ENCODE assay signal across 8 cellular contexts in genomic region chr12:71846322-71846940, GRCh38. TPM values are rescaled to one million over a fixed set of nuclear protein-coding genes. Genes with fewer than 3 reads are reported as not detected.
DNase-seq lines count a peak whose midpoint lies in the region; ATAC-seq and TF ChIP-seq lines count a peak whose summit lies in the region.

No MANE protein-coding gene starts in this region.

- H3K9ac ChIP-seq in DND-41 (ENCODE audit: low read depth, low read length) = no peak overlapping the region

- H3K36me3 ChIP-seq in DND-41 (ENCODE audit: insufficient read depth, low read length) (peaks cover 22% of the 10 kb centered on the region), GM23338 (ENCODE audit: insufficient read depth) (no peaks in the 10 kb centered on the region), esophagus squamous epithelium (peaks cover 0 to 11% (median 0%) of the 10 kb centered on the region in 3 donors)

- H3K4me3 ChIP-seq in DND-41 (ENCODE audit: low read depth in 1 of 2, low read length in 2 of 2) (no peak overlapping the region), GM23338 (no peak overlapping the region), esophagus squamous epithelium (no peak overlapping the region), retinal pigment epithelial cell (ENCODE audit: low read length) (no peak overlapping the region)

- CTCF ChIA-PET in activated naive CD4-positive, alpha-beta T cell treated with anti-CD3 and anti-CD28 coated beads for 36 hours (lab: Charles Lee) = interaction anchor here (0.6 to 4.0 kb wide), 12 partner anchors 9 to 391 kb away, joined by 3 to 27 read pairs (median 4); no protein-coding TSS in a partner anchor

- H3K4me3 Mint-ChIP-seq in GM23338 = no peak overlapping the region
- no peak overlapping the region for H3K4me3 Mint-ChIP-seq in activated naive CD4-positive, alpha-beta T cell treated with anti-CD3 and anti-CD28 coated beads for 36 hours

- H3K27me3 ChIP-seq in DND-41 (ENCODE audit: insufficient read depth, low read length, poor library complexity) = no peaks in the 10 kb centered on the region
- H3K27me3 ChIP-seq in GM23338 (ENCODE audit: insufficient read depth) = no peaks in the 10 kb centered on the region
- H3K27me3 ChIP-seq in esophagus squamous epithelium = no peaks in the 10 kb centered on the region

- H3K9me3 ChIP-seq in DND-41 (ENCODE audit: insufficient read depth, low read length, severe bottlenecking) = peaks cover 6% of the 10 kb centered on the region
- H3K9me3 ChIP-seq in esophagus squamous epithelium = peaks cover 0 to 2% (median 0%) of the 10 kb centered on the region in 3 donors

- H3K4me1 ChIP-seq in DND-41 (ENCODE audit: insufficient read depth, low read length) (peaks cover 29% of the 10 kb centered on the region), GM23338 (ENCODE audit: insufficient read depth) (0 out of 2 replicates have a peak, but pooled peaks cover 1% of the 10 kb centered on the region), esophagus squamous epithelium (peaks cover 1 to 76% (median 10%) of the 10 kb centered on the region in 3 donors)

- H3K4me1 Mint-ChIP-seq in GM23338 = peaks cover 3% of the 10 kb centered on the region
- peaks cover 39% of the 10 kb centered on the region for H3K4me1 Mint-ChIP-seq in activated naive CD4-positive, alpha-beta T cell treated with anti-CD3 and anti-CD28 coated beads for 36 hours (ENCODE audit: low read depth)

- H4K20me1 ChIP-seq in DND-41 (ENCODE audit: insufficient read depth, low read length) (peaks cover 31% of the 10 kb centered on the region), GM23338 (replicated peaks; ENCODE audit: insufficient read depth) (peaks cover 4% of the 10 kb centered on the region)

- ATAC-seq in DND-41 (ENCODE audit: insufficient read depth, low read depth) (no peak), GM23338 (no peak; the same call in 1 of the 3 replicates), GM18867 (IDR thresholded peaks at IDR 0.05; ENCODE audit: unreplicated experiment) (no peak)

- TF ChIP-seq POLR2A in esophagus squamous epithelium (IDR thresholded peaks at IDR 0.05) = no peak

- DNase-seq in DND-41 (no peak), GM23338 (ENCODE audit: low spot score) (peak; percentile 33), OCI-M1 (lab: John Stamatoyannopoulos, UW) (peak; percentile 73), esophagus squamous epithelium (lab: John Stamatoyannopoulos, UW) (no peak), retinal pigment epithelial cell (ENCODE audit: low read depth) (no peak)
- no peak for DNase-seq in activated naive CD4-positive, alpha-beta T cell treated with anti-CD3 and anti-CD28 coated beads, Interleukin-2, amount 50 U/mL, for 16 hours
- no peak for DNase-seq in activated naive CD4-positive, alpha-beta T cell treated with anti-CD3 and anti-CD28 coated beads for 36 hours

- no peaks in the 10 kb centered on the region for H3F3A ChIP-seq in GM23338 (replicated peaks; ENCODE audit: low read depth)

- peaks cover 9% of the 10 kb centered on the region for H3K9me3 Mint-ChIP-seq in GM23338
- peaks cover 6% of the 10 kb centered on the region for H3K9me3 Mint-ChIP-seq in activated naive CD4-positive, alpha-beta T cell treated with anti-CD3 and anti-CD28 coated beads for 36 hours

- peaks cover 99% of the 10 kb centered on the region for H3K79me2 ChIP-seq in DND-41 (ENCODE audit: insufficient read depth, low read length)
- peaks cover 100% of the 10 kb centered on the region for H3K79me2 ChIP-seq in GM23338 (replicated peaks; ENCODE audit: insufficient read depth)

- no peak overlapping the region for H3K27ac Mint-ChIP-seq in GM23338
- H3K27ac Mint-ChIP-seq in activated naive CD4-positive, alpha-beta T cell treated with anti-CD3 and anti-CD28 coated beads for 36 hours = no peak overlapping the region

- intact Hi-C loops in esophagus squamous epithelium (cut with DNase I) = no loop called here
- intact Hi-C loops in activated naive CD4-positive, alpha-beta T cell treated with anti-CD3 and anti-CD28 coated beads for 36 hours (cut with micrococcal nuclease) = loop anchor here (1.0 kb wide), 1 partner anchor 66 kb away; no protein-coding TSS in a partner anchor

- TF ChIP-seq CTCF in DND-41 (IDR thresholded peaks at IDR 0.05; ENCODE audit: borderline replicate concordance, extremely low read depth, low read length, poor library complexity, severe bottlenecking) (peak; percentile 63), GM23338 (conservative IDR thresholded peaks at IDR 0.05; ENCODE audit: low read depth in 2 of 2) (peak; percentile 45 to 83), esophagus squamous epithelium (IDR thresholded peaks at IDR 0.05) (peak in 5 of 6 experiments; percentile 16 to 64 (median 39)), retinal pigment epithelial cell (conservative IDR thresholded peaks at IDR 0.05; ENCODE audit: low read depth, low read length) (peak; percentile 65)

- no peaks in the 10 kb centered on the region for H3K27me3 Mint-ChIP-seq in GM23338 (ENCODE audit: insufficient read depth, low read depth, poor library complexity)
- H3K27me3 Mint-ChIP-seq in activated naive CD4-positive, alpha-beta T cell treated with anti-CD3 and anti-CD28 coated beads for 36 hours (ENCODE audit: low read depth) = no peaks in the 10 kb centered on the region

- WGBS in esophagus squamous epithelium, 2 donors = 80 to 83% methylated on average over 3 of the region's 3 CpGs

- no peak overlapping the region for H2AFZ ChIP-seq in DND-41 (ENCODE audit: low read depth, low read length)
- no peak overlapping the region for H2AFZ ChIP-seq in GM23338

- H3K36me3 Mint-ChIP-seq in GM23338 (ENCODE audit: low read depth) = peaks cover 19% of the 10 kb centered on the region
- peaks cover 26% of the 10 kb centered on the region for H3K36me3 Mint-ChIP-seq in activated naive CD4-positive, alpha-beta T cell treated with anti-CD3 and anti-CD28 coated beads for 36 hours (ENCODE audit: low read depth)

- H3K27ac ChIP-seq in DND-41 (ENCODE audit: low read length) (no peak overlapping the region), GM23338 (ENCODE audit: low read depth) (no peak overlapping the region), esophagus squamous epithelium (no peak overlapping the region)

- H3K9me2 ChIP-seq in GM23338 (ENCODE audit: insufficient read depth) = 0 out of 2 replicates have a peak, but pooled peaks cover 6% of the 10 kb centered on the region

- H3K4me2 ChIP-seq in DND-41 (ENCODE audit: insufficient read depth, low read length) (no peak overlapping the region), GM23338 (no peak overlapping the region)

TF ChIP-seq in GM23338, 12 proteins besides CTCF, POLR2A, EP300 and RAD21:
- TF ChIP-seq, protein P1, sequence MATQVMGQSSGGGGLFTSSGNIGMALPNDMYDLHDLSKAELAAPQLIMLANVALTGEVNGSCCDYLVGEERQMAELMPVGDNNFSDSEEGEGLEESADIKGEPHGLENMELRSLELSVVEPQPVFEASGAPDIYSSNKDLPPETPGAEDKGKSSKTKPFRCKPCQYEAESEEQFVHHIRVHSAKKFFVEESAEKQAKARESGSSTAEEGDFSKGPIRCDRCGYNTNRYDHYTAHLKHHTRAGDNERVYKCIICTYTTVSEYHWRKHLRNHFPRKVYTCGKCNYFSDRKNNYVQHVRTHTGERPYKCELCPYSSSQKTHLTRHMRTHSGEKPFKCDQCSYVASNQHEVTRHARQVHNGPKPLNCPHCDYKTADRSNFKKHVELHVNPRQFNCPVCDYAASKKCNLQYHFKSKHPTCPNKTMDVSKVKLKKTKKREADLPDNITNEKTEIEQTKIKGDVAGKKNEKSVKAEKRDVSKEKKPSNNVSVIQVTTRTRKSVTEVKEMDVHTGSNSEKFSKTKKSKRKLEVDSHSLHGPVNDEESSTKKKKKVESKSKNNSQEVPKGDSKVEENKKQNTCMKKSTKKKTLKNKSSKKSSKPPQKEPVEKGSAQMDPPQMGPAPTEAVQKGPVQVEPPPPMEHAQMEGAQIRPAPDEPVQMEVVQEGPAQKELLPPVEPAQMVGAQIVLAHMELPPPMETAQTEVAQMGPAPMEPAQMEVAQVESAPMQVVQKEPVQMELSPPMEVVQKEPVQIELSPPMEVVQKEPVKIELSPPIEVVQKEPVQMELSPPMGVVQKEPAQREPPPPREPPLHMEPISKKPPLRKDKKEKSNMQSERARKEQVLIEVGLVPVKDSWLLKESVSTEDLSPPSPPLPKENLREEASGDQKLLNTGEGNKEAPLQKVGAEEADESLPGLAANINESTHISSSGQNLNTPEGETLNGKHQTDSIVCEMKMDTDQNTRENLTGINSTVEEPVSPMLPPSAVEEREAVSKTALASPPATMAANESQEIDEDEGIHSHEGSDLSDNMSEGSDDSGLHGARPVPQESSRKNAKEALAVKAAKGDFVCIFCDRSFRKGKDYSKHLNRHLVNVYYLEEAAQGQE (IDR thresholded peaks at IDR 0.05; ENCODE audit: unreplicated experiment) = no peak
- no peak for TF ChIP-seq EZH2phosphoT487 (IDR thresholded peaks at IDR 0.05; ENCODE audit: unreplicated experiment)

RNA-seq across cellular contexts. Expression of gene TBC1D15, which starts 6.9 kb away (rescaled TPM):
- total RNA-seq in GM23338 (2014; rRNA removed; shearing (Covaris generic)) = 34.1 and 35.9 TPM in 2 replicates
- 19.9 and 27.0 TPM in 2 replicates for polyA plus RNA-seq in GM23338 (2016; fragmentation: Nextera tagmentation; extraction: Ambion mirVana)
- total RNA-seq in esophagus squamous epithelium = 10 to 100 TPM; 13.8 to 40.2 (median 16.3) TPM
- 10 to 100 TPM; 90.3 to 94.2 TPM for total RNA-seq in activated naive CD4-positive, alpha-beta T cell treated with anti-CD3 and anti-CD28 coated beads for 36 hours

Comparison
In these comparisons a context has a peak if more than half of its experiments do, and no peak if none do; other contexts are left out.
1. DNase-seq: peak in GM23338 (single experiment) and OCI-M1 (single experiment); none in DND-41 (single experiment), esophagus squamous epithelium (single experiment), retinal pigment epithelial cell (single experiment), activated naive CD4-positive, alpha-beta T cell treated with anti-CD3 and anti-CD28 coated beads, Interleukin-2, amount 50 U/mL, for 16 hours (single experiment) and activated naive CD4-positive, alpha-beta T cell treated with anti-CD3 and anti-CD28 coated beads for 36 hours (single experiment).
2. Peak in every context shown above with its lines, with median percentiles within 50 percentile points of each other: CTCF ChIP-seq.